ENCODE assay signal across 1 cellular context in genomic region chr5:16894236-16895057, GRCh38.
TF ChIP-seq lines count a peak whose summit lies in the region.

No MANE protein-coding gene starts in this region.

TF ChIP-seq in HEK293, 187 proteins besides CTCF, POLR2A, EP300 and RAD21 (continued from another document):
- TF ChIP-seq HIC1 (tag by site-specific recombination; IDR thresholded peaks at IDR 0.05) (peak; percentile 91), ZXDB (tag by site-specific recombination; IDR thresholded peaks at IDR 0.05) (peak; percentile 95), GFI1B (tag by site-specific recombination; IDR thresholded peaks at IDR 0.05) (no peak), ZNF48 (tag by site-specific recombination; IDR thresholded peaks at IDR 0.05) (no peak), ZNF777 (tag by site-specific recombination; IDR thresholded peaks at IDR 0.05; ENCODE audit: borderline replicate concordance) (no peak), AEBP2 (tag by site-specific recombination; IDR thresholded peaks at IDR 0.05; ENCODE audit: borderline replicate concordance) (no peak), ZNF596 (tag by site-specific recombination; IDR thresholded peaks at IDR 0.05) (0 out of 2 replicates have a peak, but pooled peaks have one; percentile 2), ZNF350 (tag by site-specific recombination; IDR thresholded peaks at IDR 0.05) (no peak), KLF8 (tag by site-specific recombination; IDR thresholded peaks at IDR 0.05) (peak; percentile 90), PRDM4 (tag by site-specific recombination; IDR thresholded peaks at IDR 0.05) (peak; percentile 64; the same call in 1 of the 2 replicates), ZNF223 (tag by site-specific recombination; IDR thresholded peaks at IDR 0.05) (no peak), ZNF132 (tag by site-specific recombination; IDR thresholded peaks at IDR 0.05; ENCODE audit: borderline replicate concordance) (no peak), ZNF555 (tag by site-specific recombination; conservative IDR thresholded peaks at IDR 0.05) (no peak), ZNF37A (tag by site-specific recombination; IDR thresholded peaks at IDR 0.05) (no peak), ZNF23 (tag by site-specific recombination; IDR thresholded peaks at IDR 0.05; ENCODE audit: borderline replicate concordance) (no peak), ZBTB1 (tag by site-specific recombination; IDR thresholded peaks at IDR 0.05) (no peak), BCL11A (tag by site-specific recombination; IDR thresholded peaks at IDR 0.05; ENCODE audit: low read depth) (peak; percentile 76), ZIC2 (tag by site-specific recombination; IDR thresholded peaks at IDR 0.05) (peak; percentile 89), ZNF830 (tag by site-specific recombination; IDR thresholded peaks at IDR 0.05; ENCODE audit: low read depth) (no peak), GLIS1 (tag by site-specific recombination; IDR thresholded peaks at IDR 0.05) (peak; percentile 100), ZNF274 (IDR thresholded peaks at IDR 0.05; ENCODE audit: low read length) (no peak), ZNF274 (tag by site-specific recombination; IDR thresholded peaks at IDR 0.05; ENCODE audit: borderline replicate concordance) (no peak), ZNF473 (tag by site-specific recombination; IDR thresholded peaks at IDR 0.05) (no peak), REPIN1 (tag by site-specific recombination; IDR thresholded peaks at IDR 0.05; ENCODE audit: low read depth) (no peak), ZSCAN23 (tag by site-specific recombination; IDR thresholded peaks at IDR 0.05) (no peak), ZNF354C (tag by site-specific recombination; IDR thresholded peaks at IDR 0.05; ENCODE audit: borderline replicate concordance, low read depth) (no peak), ZNF311 (tag by site-specific recombination; IDR thresholded peaks at IDR 0.05; ENCODE audit: borderline replicate concordance) (no peak), ZNF530 (tag by site-specific recombination; IDR thresholded peaks at IDR 0.05; ENCODE audit: low read depth) (no peak), MYNN (tag by site-specific recombination; IDR thresholded peaks at IDR 0.05; ENCODE audit: borderline replicate concordance) (no peak), ZNF658 (tag by site-specific recombination; IDR thresholded peaks at IDR 0.05) (no peak), KLF16 (tag by site-specific recombination; IDR thresholded peaks at IDR 0.05) (no peak), ZNF701 (tag by site-specific recombination; IDR thresholded peaks at IDR 0.05) (no peak), ZNF416 (tag by site-specific recombination; IDR thresholded peaks at IDR 0.05) (no peak), GLI2 (tag by site-specific recombination; IDR thresholded peaks at IDR 0.05; ENCODE audit: borderline replicate concordance, low read depth) (peak; percentile 39; the same call in 1 of the 2 replicates), ZNF423 (tag by site-specific recombination; IDR thresholded peaks at IDR 0.05) (no peak), ZNF146 (tag by site-specific recombination; IDR thresholded peaks at IDR 0.05) (no peak), ZNF624 (tag by site-specific recombination; IDR thresholded peaks at IDR 0.05) (no peak), ZNF184 (tag by site-specific recombination; IDR thresholded peaks at IDR 0.05) (peak; percentile 83; the same call in 1 of the 2 replicates), YY2 (tag by site-specific recombination; IDR thresholded peaks at IDR 0.05) (no peak), ZNF10 (tag by site-specific recombination; IDR thresholded peaks at IDR 0.05) (no peak; the same call in 1 of the 2 replicates), ZNF140 (tag by site-specific recombination; IDR thresholded peaks at IDR 0.05) (no peak), ZNF629 (tag by site-specific recombination; IDR thresholded peaks at IDR 0.05) (peak; percentile 90), ZNF404 (tag by site-specific recombination; IDR thresholded peaks at IDR 0.05) (no peak), ZNF561 (tag by site-specific recombination; IDR thresholded peaks at IDR 0.05; ENCODE audit: borderline replicate concordance) (peak; percentile 78; the same call in 1 of the 2 replicates), ZNF433 (tag by site-specific recombination; IDR thresholded peaks at IDR 0.05; ENCODE audit: low read depth) (no peak), PRDM10 (tag by site-specific recombination; IDR thresholded peaks at IDR 0.05) (peak; percentile 76)
